In the genomic region with DNA sequence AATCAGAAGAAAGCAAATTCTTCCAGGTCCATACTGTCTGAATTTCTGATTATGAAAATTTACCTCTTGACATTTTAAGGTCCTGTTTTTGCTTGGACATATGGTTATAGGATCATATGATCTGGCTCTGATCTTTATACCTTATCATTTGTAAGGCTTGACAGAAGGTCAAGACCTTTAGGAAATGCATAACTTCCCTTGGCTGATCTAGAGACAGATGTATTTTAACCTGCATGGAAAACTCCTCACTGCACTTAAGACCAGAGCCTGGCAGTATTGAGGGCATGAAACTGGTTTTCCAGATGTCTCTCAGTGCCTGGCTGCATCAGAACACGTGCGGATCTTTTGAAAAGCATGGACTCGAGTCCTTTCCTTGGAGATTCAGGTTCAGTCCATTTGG, we compare ENCODE assay signal across 22 cellular contexts. TPM values are rescaled to one million over a fixed set of nuclear protein-coding genes. Genes with fewer than 3 reads are reported as not detected.
DNase-seq lines count a peak whose midpoint lies in the region; ATAC-seq, FAIRE-seq and TF ChIP-seq lines count a peak whose summit lies in the region.
"Had no signal": no experiment of that assay in that cellular context is flagged by ENCODE, and none has a peak within 500 bp of the region (broad histone marks: within the 10 kb centered on the region; RNA-seq: fewer than 3 reads in every experiment).

No MANE protein-coding gene starts in this region.

- H3K27me3 ChIP-seq in HCT116 (ENCODE audit: insufficient read depth, low read length) (no peaks in the 10 kb centered on the region), PC-3 (ENCODE audit: low read length) (no peaks in the 10 kb centered on the region), endothelial cell of umbilical vein (ENCODE audit: control insufficient read depth in 2 of 2, insufficient read depth in 2 of 2, low read length in 2 of 2) (no peaks in the 10 kb centered on the region)

- peaks cover 50 to 77% of the 10 kb centered on the region in 2 experiments for H3K36me3 ChIP-seq in HCT116 (ENCODE audit: control insufficient read depth in 1 of 2, insufficient read depth in 2 of 2, low read length in 2 of 2)
- peaks cover 48% of the 10 kb centered on the region for H3K36me3 ChIP-seq in PC-3 (ENCODE audit: low read depth, low read length)
- H3K36me3 ChIP-seq in endothelial cell of umbilical vein (ENCODE audit: control insufficient read depth in 2 of 2, extremely low read depth in 1 of 2, insufficient read depth in 2 of 2, low read length in 2 of 2): peaks cover 15 to 34% of the 10 kb centered on the region in 2 experiments

- ATAC-seq in HCT116: no peak
- no peak for ATAC-seq in PC-3

- H3K4me3 ChIP-seq in HCT116 (replicated peaks in 1 of 2; ENCODE audit: low read depth in 1 of 2, low read length in 2 of 2): no peak overlapping the region
- H3K4me3 ChIP-seq in PC-3 (ENCODE audit: low read length): no peak overlapping the region
- H3K4me3 ChIP-seq in endothelial cell of umbilical vein (replicated peaks in 1 of 3; ENCODE audit: insufficient read depth in 1 of 3, low read depth in 1 of 3, low read length in 3 of 3): no peak overlapping the region

- no peak for TF ChIP-seq RAD21 in HCT116 (IDR thresholded peaks at IDR 0.05; ENCODE audit: low read depth)

- no peak overlapping the region for H3K4me2 ChIP-seq in HCT116 (ENCODE audit: low read length)
- no peak overlapping the region for H3K4me2 ChIP-seq in PC-3 (ENCODE audit: low read length)
- peak overlapping the region; percentile 33 for H3K4me2 ChIP-seq in endothelial cell of umbilical vein (ENCODE audit: insufficient read depth, low read length)
- H3K4me2 ChIP-seq: KMS-11 had no signal

- no peaks in the 10 kb centered on the region for H3K9me3 Mint-ChIP-seq in neural crest cell
- H3K9me3 Mint-ChIP-seq: HFFc6 had no signal

- CTCF ChIA-PET in HCT116 (lab: Charles Lee) (no interaction called here), PC-3 (lab: Charles Lee) (no interaction called here), endothelial cell of umbilical vein (lab: Charles Lee) (no interaction called here)

- FAIRE-seq in endothelial cell of umbilical vein (lab: Jason Lieb, UNC): peak; percentile 50
- FAIRE-seq in GM19239 (lab: Jason Lieb, UNC): no peak
- FAIRE-seq: GM12892, H54 had no signal

- BruUV-seq in HCT116 (replicated peaks; lab: Mats Ljungman, UMichigan) (TSS peak; percentile 15), PC-3 (replicated peaks; lab: Mats Ljungman, UMichigan) (TSS peak; percentile 9), endothelial cell of umbilical vein (replicated peaks; lab: Mats Ljungman, UMichigan) (no TSS peak)

- no peak overlapping the region for H3K4me3 Mint-ChIP-seq in neural crest cell
- H3K4me3 Mint-ChIP-seq: HFFc6 had no signal

- H3K9me1 ChIP-seq in endothelial cell of umbilical vein (replicated peaks; ENCODE audit: control insufficient read depth, extremely low read depth, insufficient read depth, low read length): no peaks in the 10 kb centered on the region

- no peaks in the 10 kb centered on the region for H4K20me1 ChIP-seq in HCT116 (ENCODE audit: insufficient read depth)
- no peaks in the 10 kb centered on the region for H4K20me1 ChIP-seq in PC-3 (ENCODE audit: low read length)
- H4K20me1 ChIP-seq in endothelial cell of umbilical vein (replicated peaks; ENCODE audit: control insufficient read depth, extremely low read depth, insufficient read depth, low read length): no peaks in the 10 kb centered on the region

- no peaks in the 10 kb centered on the region for H3K27me3 Mint-ChIP-seq in neural crest cell (ENCODE audit: low read depth)

- RAD21 ChIA-PET in HCT116 (lab: Charles Lee; ENCODE audit: low non-redundant PET in 1 of 2, low total read pairs in 2 of 2, uncharacterized antibody in 2 of 2, unreplicated experiment in 2 of 2): no interaction called here

- dilution Hi-C loops in endothelial cell of umbilical vein (cut with MboI; ENCODE audit: extremely low pct_ligation_motif_present, low sequenced_read_pairs): no loop called here

- H3K4me1 Mint-ChIP-seq in neural crest cell: no peaks in the 10 kb centered on the region

- no peak overlapping the region for H3K27ac ChIP-seq in HCT116 (ENCODE audit: low read depth, low read length)
- H3K27ac ChIP-seq in PC-3 (ENCODE audit: low read length): no peak overlapping the region
- H3K27ac ChIP-seq in endothelial cell of umbilical vein (ENCODE audit: insufficient read depth, low read depth, low read length): peak overlapping the region; percentile 19
- H3K27ac ChIP-seq: C4-2B had no signal

- no peak for TF ChIP-seq POLR2A in HCT116 (IDR thresholded peaks at IDR 0.05; ENCODE audit: borderline replicate concordance, extremely low read depth, insufficient read depth, insufficient read length)
- no peak for TF ChIP-seq POLR2A in endothelial cell of umbilical vein (IDR thresholded peaks at IDR 0.05; ENCODE audit: low read depth, low read length)

- H3K9me3 ChIP-seq in HCT116 (ENCODE audit: control insufficient read depth in 1 of 2, insufficient read depth in 1 of 2, low read depth in 1 of 2, low read length in 2 of 2) (no peaks in the 10 kb centered on the region), PC-3 (ENCODE audit: low read length) (no peaks in the 10 kb centered on the region), endothelial cell of umbilical vein (replicated peaks; ENCODE audit: control insufficient read depth, insufficient read depth, low read length) (no peaks in the 10 kb centered on the region)

- H3K9ac ChIP-seq in HCT116 (ENCODE audit: low read length) (no peak overlapping the region), PC-3 (ENCODE audit: low read length) (no peak overlapping the region), endothelial cell of umbilical vein (replicated peaks; ENCODE audit: extremely low read depth, insufficient read depth, low read length) (peak overlapping the region; percentile 27)
- H3K9ac ChIP-seq: KMS-11 had no signal

- DNase-seq in HCT116 (ENCODE audit: low read depth, low spot score) (no peak), PC-3 (no peak), endothelial cell of umbilical vein (ENCODE audit: low read depth, low spot score) (peak; percentile 74), neural crest cell (ENCODE audit: low read depth, low spot score) (no peak), GM20000 (ENCODE audit: low spot score) (no peak), GM19239 (ENCODE audit: insufficient read length, low spot score) (no peak), AG08395 (ENCODE audit: low spot score) (no peak)
- DNase-seq: ACHN, AML-193, DMS79, HFFc6, MV-4-11, NCI-H1417, NCI-H187, NCI-H226, NCI-H524, RPMI8226, SHP77 treated with DMSO at 0.1 percent for 48 hours had no signal

- intact Hi-C loops in HCT116 (cut with micrococcal nuclease) (no loop called here), PC-3 (cut with micrococcal nuclease) (no loop called here), endothelial cell of umbilical vein (cut with micrococcal nuclease) (no loop called here)

- no peak for TF ChIP-seq CTCF in HCT116 (IDR thresholded peaks at IDR 0.05 in 2 of 3, conservative IDR thresholded peaks at IDR 0.05 in 1 of 3; ENCODE audit: borderline replicate concordance in 1 of 3, insufficient read depth in 1 of 3, low read depth in 2 of 3, low read length in 2 of 3)
- TF ChIP-seq CTCF in PC-3 (conservative IDR thresholded peaks at IDR 0.05; ENCODE audit: low read depth, low read length): no peak
- no peak for TF ChIP-seq CTCF in endothelial cell of umbilical vein (IDR thresholded peaks at IDR 0.05; ENCODE audit: extremely low read depth in 1 of 2, insufficient read depth in 1 of 2, low read depth in 1 of 2, low read length in 2 of 2)
- no peak for TF ChIP-seq CTCF in neural crest cell (conservative IDR thresholded peaks at IDR 0.05)
- no peak for TF ChIP-seq CTCF in GM20000 (IDR thresholded peaks at IDR 0.05; ENCODE audit: extremely low read depth, missing control alignments)

- POLR2A ChIA-PET in HCT116 (lab: Charles Lee): no interaction called here
- POLR2A ChIA-PET in PC-3 (lab: Charles Lee; ENCODE audit: unreplicated experiment): no interaction called here
- POLR2A ChIA-PET in endothelial cell of umbilical vein (lab: Charles Lee): no interaction called here

- H3K4me1 ChIP-seq in HCT116 (ENCODE audit: control insufficient read depth in 1 of 2, insufficient read depth in 2 of 2, low read length in 2 of 2) (no peaks in the 10 kb centered on the region), PC-3 (ENCODE audit: insufficient read depth, low read length) (no peaks in the 10 kb centered on the region), endothelial cell of umbilical vein (ENCODE audit: control insufficient read depth, extremely low read depth, insufficient read depth, low read length) (peaks cover 13% of the 10 kb centered on the region)

- peak overlapping the region; percentile 78 for H3K27ac Mint-ChIP-seq in neural crest cell (ENCODE audit: unreplicated experiment)
- H3K27ac Mint-ChIP-seq: HFFc6 had no signal

- H3K9me2 ChIP-seq in HCT116 (ENCODE audit: insufficient read depth) (no peaks in the 10 kb centered on the region), PC-3 (replicated peaks; ENCODE audit: low read length) (no peaks in the 10 kb centered on the region)

- no peaks in the 10 kb centered on the region for H3F3A ChIP-seq in PC-3 (ENCODE audit: low read length, unreplicated experiment)

- H3K79me2 ChIP-seq in HCT116 (ENCODE audit: insufficient read depth, low read length) (no peaks in the 10 kb centered on the region), PC-3 (ENCODE audit: low read length) (no peaks in the 10 kb centered on the region), endothelial cell of umbilical vein (ENCODE audit: control insufficient read depth, insufficient read depth, low read length) (no peaks in the 10 kb centered on the region)

- H2AFZ ChIP-seq in HCT116 (ENCODE audit: low read depth, low read length, poor library complexity, severe bottlenecking) (no peak overlapping the region), PC-3 (ENCODE audit: low read length) (no peak overlapping the region), endothelial cell of umbilical vein (ENCODE audit: low read depth, low read length) (no peak overlapping the region)

- H3K36me3 Mint-ChIP-seq in neural crest cell (ENCODE audit: low read depth): peaks cover 22% of the 10 kb centered on the region

TF ChIP-seq in endothelial cell of umbilical vein, 7 proteins besides CTCF, POLR2A, EP300 and RAD21 (continues in another document):
- peak; percentile 51 for TF ChIP-seq GATA2 (IDR thresholded peaks at IDR 0.05; ENCODE audit: insufficient read depth, insufficient read length, low read depth, low read length)

RNA-seq across cellular contexts. Expression of a gene that starts 55.9 kb away (rescaled TPM):
- total RNA-seq in HCT116 (2021; ENCODE audit: unreplicated experiment) (44.5 TPM), PC-3 (2014; rRNA removed) (17.7 and 27.1 TPM in 2 replicates), endothelial cell of umbilical vein (39.8 and 45.8 TPM in 2 replicates), neural crest cell (66.9 and 74.2 TPM in 2 replicates)
- polyA plus RNA-seq in HCT116 (2012): 23.9 and 25.2 TPM in 2 replicates
- 19.4 and 21.8 TPM in 2 replicates for polyA plus RNA-seq in endothelial cell of umbilical vein
- 21.0 and 22.2 TPM in 2 replicates for polyA plus RNA-seq in endothelial cell of umbilical vein (2011; cell fraction: cytosol; rRNA removed)
- 51.0 and 56.4 TPM in 2 replicates for polyA plus RNA-seq in endothelial cell of umbilical vein (2011; cell fraction: nucleus; rRNA removed)
- 20.4 and 23.6 TPM in 2 replicates for polyA plus RNA-seq in endothelial cell of umbilical vein (2012)
- polyA minus RNA-seq in endothelial cell of umbilical vein: 64.6 and 76.9 TPM in 2 replicates
- polyA minus RNA-seq in endothelial cell of umbilical vein (2011; cell fraction: cytosol; rRNA and poly(A)+ RNA removed): 27.4 TPM
- polyA minus RNA-seq in endothelial cell of umbilical vein (2011; cell fraction: nucleus; rRNA and poly(A)+ RNA removed): 84.0 and 89.3 TPM in 2 replicates
